ENCODE assay signal across 9 cellular contexts in the genomic region with DNA sequence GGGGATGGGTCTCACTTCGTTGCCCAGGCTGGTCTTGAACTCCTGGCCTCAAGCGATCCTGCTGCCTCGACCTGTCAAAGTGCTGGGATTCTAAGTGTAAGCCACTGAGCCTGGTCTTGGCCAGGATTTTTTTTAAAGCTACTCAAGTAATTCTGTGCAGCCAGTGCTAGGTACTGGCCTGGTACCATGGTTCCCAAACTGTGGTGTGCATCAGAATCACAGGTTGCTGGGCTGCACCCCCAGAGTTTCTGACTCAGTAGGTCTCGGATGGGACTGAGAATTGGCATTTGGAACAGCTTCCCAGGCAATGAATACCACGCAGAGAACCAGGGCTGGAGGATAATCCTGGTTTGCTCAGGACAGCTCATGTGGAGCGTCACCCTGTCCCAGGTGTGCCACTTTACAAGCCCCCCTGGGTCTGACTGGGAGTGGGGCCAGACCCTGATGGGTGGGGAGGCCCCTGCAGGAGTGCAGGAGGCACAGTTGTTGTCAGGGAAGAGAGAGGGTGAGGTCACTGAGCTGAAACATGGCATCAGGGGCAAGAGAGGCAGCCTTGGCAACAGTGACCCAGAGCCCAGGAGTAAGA. TPM values are rescaled to one million over a fixed set of nuclear protein-coding genes. Genes with fewer than 3 reads are reported as not detected.
DNase-seq lines count a peak whose midpoint lies in the region; ATAC-seq, FAIRE-seq and TF ChIP-seq lines count a peak whose summit lies in the region.
"Had no signal": no experiment of that assay in that cellular context is flagged by ENCODE, and none has a peak within 500 bp of the region (broad histone marks: within the 10 kb centered on the region; RNA-seq: fewer than 3 reads in every experiment).

No MANE protein-coding gene starts in this region.

- no peak for DNase-seq in activated CD4-positive, alpha-beta T cell treated with anti-CD3 and anti-CD28 coated beads, Interleukin-2, amount 10 ng/mL, durations not matched to agents 7 days and 5 days
- no peak for DNase-seq in activated CD4-positive, alpha-beta T cell treated with anti-CD3 and anti-CD28 coated beads for 48 hours
- DNase-seq in activated B cell treated with CpG ODN at 0.5 μM for 24 hours (no peak), kidney (no peak), occipital lobe (lab: John Stamatoyannopoulos, UW) (no peak), NCI-H82 treated with DMSO at 0.1 percent for 48 hours (lab: John Stamatoyannopoulos, UW; ENCODE audit: unreplicated experiment) (no peak), left lobe of liver (ENCODE audit: low spot score) (no peak)

- FAIRE-seq in kidney (lab: Jason Lieb, UNC) = no peak

- intact Hi-C loops in activated B cell treated with CpG ODN at 0.5 μM for 24 hours (cut with micrococcal nuclease) = no loop called here
- intact Hi-C loops in kidney (cut with DNase I) = no loop called here

- H3K27ac ChIP-seq in kidney (ENCODE audit: low read depth in 2 of 2, low read length in 2 of 2) = peak overlapping the region; percentile 76 to 83
- H3K27ac ChIP-seq in temporal lobe (ENCODE audit: low read depth, low read length) = peak overlapping the region; percentile 54
- H3K27ac ChIP-seq: SK-N-MC had no signal

- H3K27ac Mint-ChIP-seq in activated CD4-positive, alpha-beta T cell treated with anti-CD3 and anti-CD28 coated beads, Interleukin-2, amount 10 ng/mL, durations not matched to agents 7 days and 5 days = no peak overlapping the region
- H3K27ac Mint-ChIP-seq in activated B cell treated with CpG ODN at 0.5 μM for 24 hours = no peak overlapping the region

- no peak for TF ChIP-seq CTCF in activated B cell treated with CpG ODN at 0.5 μM for 24 hours (IDR thresholded peaks at IDR 0.05)
- TF ChIP-seq CTCF in kidney (IDR thresholded peaks at IDR 0.05; ENCODE audit: borderline replicate concordance, extremely low read depth, insufficient read depth) = no peak

- no peaks in the 10 kb centered on the region for H3K36me3 Mint-ChIP-seq in activated CD4-positive, alpha-beta T cell treated with anti-CD3 and anti-CD28 coated beads, Interleukin-2, amount 10 ng/mL, durations not matched to agents 7 days and 5 days (ENCODE audit: low read depth)
- H3K36me3 Mint-ChIP-seq in activated B cell treated with CpG ODN at 0.5 μM for 24 hours (ENCODE audit: low read depth) = no peaks in the 10 kb centered on the region

- H3K27me3 Mint-ChIP-seq in activated CD4-positive, alpha-beta T cell treated with anti-CD3 and anti-CD28 coated beads, Interleukin-2, amount 10 ng/mL, durations not matched to agents 7 days and 5 days = peaks cover 40% of the 10 kb centered on the region
- peaks cover 23% of the 10 kb centered on the region for H3K27me3 Mint-ChIP-seq in activated B cell treated with CpG ODN at 0.5 μM for 24 hours

- no peaks in the 10 kb centered on the region for H3K9me3 Mint-ChIP-seq in activated CD4-positive, alpha-beta T cell treated with anti-CD3 and anti-CD28 coated beads, Interleukin-2, amount 10 ng/mL, durations not matched to agents 7 days and 5 days
- H3K9me3 Mint-ChIP-seq in activated B cell treated with CpG ODN at 0.5 μM for 24 hours = no peaks in the 10 kb centered on the region

- POLR2A ChIA-PET in activated CD4-positive, alpha-beta T cell treated with anti-CD3 and anti-CD28 coated beads, Interleukin-2, amount 10 ng/mL, durations not matched to agents 7 days and 5 days (lab: Charles Lee) = interaction anchor here (0.7 kb wide), 1 partner anchor 14 kb away, joined by 3 read pairs; no protein-coding TSS in a partner anchor
- POLR2A ChIA-PET in activated B cell treated with CpG ODN at 0.5 μM for 24 hours (lab: Charles Lee) = interaction anchor here (0.5 to 3.2 kb wide), 14 partner anchors 11 to 726 kb away, joined by 3 to 17 read pairs (median 3); a partner anchor contains a TSS

- peak overlapping the region in 1 of 2 donors; percentile 35 for H3K9ac ChIP-seq in kidney (ENCODE audit: low read length in 2 of 2)

- no peaks in the 10 kb centered on the region for H3K36me3 ChIP-seq in kidney (ENCODE audit: control insufficient read depth in 1 of 2, insufficient read depth in 2 of 2, low read length in 2 of 2)

- CTCF ChIA-PET in activated CD4-positive, alpha-beta T cell treated with anti-CD3 and anti-CD28 coated beads, Interleukin-2, amount 10 ng/mL, durations not matched to agents 7 days and 5 days (lab: Charles Lee) = interaction anchor here (0.6 to 2.0 kb wide), 12 partner anchors 9 to 254 kb away, joined by 3 to 15 read pairs (median 4); a partner anchor contains a TSS
- CTCF ChIA-PET in activated B cell treated with CpG ODN at 0.5 μM for 24 hours (lab: Charles Lee) = interaction anchor here (0.6 to 12.2 kb wide), 11 partner anchors 8 to 334 kb away, joined by 3 to 242 read pairs (median 5); no protein-coding TSS in a partner anchor

- peak overlapping the region; percentile 66 for H3K4me3 Mint-ChIP-seq in activated CD4-positive, alpha-beta T cell treated with anti-CD3 and anti-CD28 coated beads, Interleukin-2, amount 10 ng/mL, durations not matched to agents 7 days and 5 days
- peak overlapping the region; percentile 79 for H3K4me3 Mint-ChIP-seq in activated B cell treated with CpG ODN at 0.5 μM for 24 hours

- H3K4me1 ChIP-seq in kidney (ENCODE audit: control insufficient read depth in 1 of 2, insufficient read depth in 1 of 2, low read depth in 1 of 2, low read length in 2 of 2) = peaks cover 11 to 22% of the 10 kb centered on the region in 2 donors

- ATAC-seq in activated B cell treated with CpG ODN at 0.5 μM for 24 hours (ENCODE audit: low read depth) (no peak), left lobe of liver (no peak)

- H3K9me3 ChIP-seq in kidney (ENCODE audit: control insufficient read depth in 1 of 2, low read length in 2 of 2) = no peaks in the 10 kb centered on the region

- peaks cover 14% of the 10 kb centered on the region for H3K4me1 Mint-ChIP-seq in activated CD4-positive, alpha-beta T cell treated with anti-CD3 and anti-CD28 coated beads, Interleukin-2, amount 10 ng/mL, durations not matched to agents 7 days and 5 days
- H3K4me1 Mint-ChIP-seq in activated B cell treated with CpG ODN at 0.5 μM for 24 hours = peaks cover 14% of the 10 kb centered on the region

- no peak overlapping the region for H3K4me3 ChIP-seq in kidney (ENCODE audit: low read length in 2 of 2)
- H3K4me3 ChIP-seq: SK-N-MC had no signal

RNA-seq across cellular contexts. Expression of a gene that starts 10.7 kb away (rescaled TPM):
- 10 to 100 TPM; 27.1 to 38.4 TPM for total RNA-seq in activated CD4-positive, alpha-beta T cell treated with anti-CD3 and anti-CD28 coated beads, Interleukin-2, amount 10 ng/mL, durations not matched to agents 7 days and 5 days
- total RNA-seq in activated B cell treated with CpG ODN at 0.5 μM for 24 hours (37.9 and 47.4 TPM in 2 replicates), kidney (40.2 TPM), temporal lobe (17.7 TPM), occipital lobe (27.9 TPM), left lobe of liver (13.1 TPM)
- polyA plus RNA-seq in kidney (ENCODE audit: insufficient read depth, low read depth, low replicate concordance) = 75.3 TPM
